ENCODE assay signal across 2 cellular contexts in the genomic region with DNA sequence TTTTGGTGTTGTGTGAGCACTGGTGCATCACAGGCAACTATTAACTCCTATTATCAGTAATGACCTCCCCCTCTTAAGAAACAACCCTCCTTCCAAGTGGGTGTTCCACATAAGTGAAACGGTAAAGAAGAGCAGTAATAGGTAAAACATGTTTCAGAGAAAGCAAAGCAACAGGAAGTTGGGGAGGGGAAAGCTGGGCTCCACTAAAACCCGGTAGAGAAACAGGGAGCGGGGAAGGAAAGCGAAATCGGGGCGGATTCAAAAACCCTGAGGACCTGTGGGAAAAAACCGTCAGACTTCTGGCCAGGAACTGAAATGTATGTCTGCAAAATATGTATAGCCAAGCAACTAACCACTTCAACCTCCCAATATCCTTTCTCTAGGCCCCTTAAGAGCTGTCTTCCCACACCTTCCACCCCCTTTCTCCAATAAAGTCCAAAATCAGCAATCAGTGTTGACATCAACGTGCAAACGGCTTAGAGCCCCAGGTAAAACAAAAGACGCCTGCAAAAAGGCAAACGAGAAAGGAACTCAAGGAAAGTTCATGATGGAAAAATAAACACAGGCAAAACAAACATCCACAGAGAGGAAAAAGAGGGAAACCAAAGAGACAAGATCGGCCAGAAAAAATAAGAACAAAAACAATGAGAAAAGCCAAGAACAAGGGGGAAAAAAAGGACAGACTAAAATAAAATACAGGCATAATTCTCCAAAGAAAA.
TF ChIP-seq lines count a peak whose summit lies in the region.

No MANE protein-coding gene starts in this region.

TF ChIP-seq in GM23338, 12 proteins besides CTCF, POLR2A, EP300 and RAD21 (continued from another document):
- TF ChIP-seq, protein P1, sequence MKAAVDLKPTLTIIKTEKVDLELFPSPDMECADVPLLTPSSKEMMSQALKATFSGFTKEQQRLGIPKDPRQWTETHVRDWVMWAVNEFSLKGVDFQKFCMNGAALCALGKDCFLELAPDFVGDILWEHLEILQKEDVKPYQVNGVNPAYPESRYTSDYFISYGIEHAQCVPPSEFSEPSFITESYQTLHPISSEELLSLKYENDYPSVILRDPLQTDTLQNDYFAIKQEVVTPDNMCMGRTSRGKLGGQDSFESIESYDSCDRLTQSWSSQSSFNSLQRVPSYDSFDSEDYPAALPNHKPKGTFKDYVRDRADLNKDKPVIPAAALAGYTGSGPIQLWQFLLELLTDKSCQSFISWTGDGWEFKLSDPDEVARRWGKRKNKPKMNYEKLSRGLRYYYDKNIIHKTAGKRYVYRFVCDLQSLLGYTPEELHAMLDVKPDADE (IDR thresholded peaks at IDR 0.05): 0 out of 2 replicates have a peak, but pooled peaks have one; percentile 32

TF ChIP-seq in endothelial cell of umbilical vein, 7 proteins besides CTCF, POLR2A, EP300 and RAD21 (continued from another document):
- TF ChIP-seq, protein P2, sequence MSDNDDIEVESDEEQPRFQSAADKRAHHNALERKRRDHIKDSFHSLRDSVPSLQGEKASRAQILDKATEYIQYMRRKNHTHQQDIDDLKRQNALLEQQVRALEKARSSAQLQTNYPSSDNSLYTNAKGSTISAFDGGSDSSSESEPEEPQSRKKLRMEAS (IDR thresholded peaks at IDR 0.05; ENCODE audit: insufficient read depth, insufficient read length): no peak
- TF ChIP-seq POLR2AphosphoS5 (IDR thresholded peaks at IDR 0.05; ENCODE audit: insufficient read depth, low read depth, low read length): no peak
- TF ChIP-seq EZH2 (IDR thresholded peaks at IDR 0.05; ENCODE audit: borderline replicate concordance, low read depth, low read length, severe bottlenecking): no peak
- TF ChIP-seq GATA2 (IDR thresholded peaks at IDR 0.05; ENCODE audit: insufficient read depth, insufficient read length, low read depth, low read length): no peak
